In genomic region chr21:42311816-42312625, GRCh38 we compare ENCODE assay signal across 21 cellular contexts. TPM values are rescaled to one million over a fixed set of nuclear protein-coding genes. Genes with fewer than 3 reads are reported as not detected.
A peak's percentile ranks its signal among the peaks of the same experiment; 100 is the strongest.
DNase-seq lines count a peak whose midpoint lies in the region; ATAC-seq and TF ChIP-seq lines count a peak whose summit lies in the region.
"Had no signal": no experiment of that assay in that cellular context is flagged by ENCODE, and none has a peak within 500 bp of the region (broad histone marks: within the 10 kb centered on the region; RNA-seq: fewer than 3 reads in every experiment).

No MANE protein-coding gene starts in this region.

- no peak for TF ChIP-seq EP300 in transverse colon (IDR thresholded peaks at IDR 0.05; ENCODE audit: low read depth)

- TF ChIP-seq CTCF in VCaP (conservative IDR thresholded peaks at IDR 0.05) = no peak
- no peak for TF ChIP-seq CTCF in transverse colon (IDR thresholded peaks at IDR 0.05)

- ATAC-seq in Right ventricle myocardium inferior (peak; percentile 42), Right ventricle myocardium superior (ENCODE audit: poor library complexity) (no peak), HG02938 (IDR thresholded peaks at IDR 0.05; ENCODE audit: unreplicated experiment) (no peak)
- ATAC-seq: foreskin keratinocyte had no signal

- peak overlapping the region in 2 of 4 donors; percentile 28 to 36 for H3K4me3 ChIP-seq in transverse colon
- H3K4me3 ChIP-seq: SJSA1, thoracic aorta had no signal

- no peak for TF ChIP-seq POLR2A in transverse colon (IDR thresholded peaks at IDR 0.05)

- 74% methylated on average over 21 of the region's 21 CpGs; no CpG with 5 or more reads in 1 of the 2 donors for WGBS in transverse colon (ENCODE audit: low coverage in 1 of 2), 2 donors

- H3K9me3 ChIP-seq in transverse colon = no peaks in the 10 kb centered on the region
- H3K9me3 ChIP-seq: SJSA1, thoracic aorta had no signal

- in situ Hi-C loops in transverse colon (cut with MboI; ENCODE audit: low pct_ligation_motif_present in 1 of 4, low pct_unique_long_range_greater_than_20kb in 1 of 4, low sequenced_read_pairs in 3 of 4) = loop anchor here in 1 of 4 donors (25.0 kb wide), 1 partner anchor 250 kb away; no protein-coding TSS in a partner anchor

- H3K27ac ChIP-seq in VCaP (peak overlapping the region; percentile 86; the same call in 1 of the 2 replicates), transverse colon (peak overlapping the region; percentile 79 to 87 (median 84))
- H3K27ac ChIP-seq: foreskin keratinocyte, SJSA1, thoracic aorta had no signal

- no peaks in the 10 kb centered on the region for H3K36me3 ChIP-seq in transverse colon
- H3K36me3 ChIP-seq: SJSA1, thoracic aorta had no signal

- H3K4me1 ChIP-seq in transverse colon = peaks cover 18 to 67% (median 34%) of the 10 kb centered on the region in 4 donors
- H3K4me1 ChIP-seq: foreskin keratinocyte had no signal

- DNase-seq in Right ventricle myocardium inferior (ENCODE audit: missing footprints) = no peak
- no peak for DNase-seq in Right ventricle myocardium superior
- DNase-seq in islet precursor cell = peak; percentile 49
- no peak for DNase-seq in transverse colon
- no peak for DNase-seq in glomerular visceral epithelial cell (ENCODE audit: extremely low spot score)
- DNase-seq: activated naive CD4-positive, alpha-beta T cell treated with anti-CD3 and anti-CD28 coated beads, Interleukin-2, amount 50 U/mL, for 16 hours; aorta; CD8-positive, alpha-beta memory T cell; effector CD4-positive, alpha-beta T cell; erythroblast; foreskin keratinocyte; mammary epithelial cell; naive B cell had no signal

- H3K27me3 ChIP-seq in transverse colon = peaks cover 11% of the 10 kb centered on the region
- H3K27me3 ChIP-seq: SJSA1 had no signal

- intact Hi-C loops in Right ventricle myocardium inferior (cut with DNase I) = no loop called here
- intact Hi-C loops in Right ventricle myocardium superior (cut with DNase I) = no loop called here
- intact Hi-C loops in transverse colon (cut with DNase I; ENCODE audit: low total_unique reads) = no loop called here

RNA-seq across cellular contexts. Expression of gene TFF3, which starts 3.2 kb away (rescaled TPM):
- 3.4 TPM for total RNA-seq in Right ventricle myocardium inferior
- 1.00 TPM for total RNA-seq in Right ventricle myocardium superior
- 1,000 to 10,000 TPM in 1 of 4 donors, 100 to 1,000 TPM in 3; 164 to 2,581 (median 367) TPM for total RNA-seq in transverse colon
- total RNA-seq: CD8-positive, alpha-beta memory T cell; foreskin keratinocyte; H4; LHCN-M2; mammary epithelial cell; SJSA1; T-helper 1 cell treated with Interleukin-12 subunit alpha and Interleukin-12 subunit beta and Interleukin-4 antibody, amounts not matched to agents 30 ng/mL and 1 ng/mL, for 36 hours had no signal

RNA-seq across cellular contexts. Expression of gene TFF2, which starts 38.8 kb away (rescaled TPM):
- not detected for total RNA-seq in Right ventricle myocardium inferior
- total RNA-seq in Right ventricle myocardium superior = not detected
- under 1 TPM in 1 of 4 donors, not detected in 3; 0.68 TPM for total RNA-seq in transverse colon
- total RNA-seq: aorta; CD8-positive, alpha-beta memory T cell; foreskin keratinocyte; H4; kidney; LHCN-M2; mammary epithelial cell; SJSA1; T-helper 1 cell treated with Interleukin-12 subunit alpha and Interleukin-12 subunit beta and Interleukin-4 antibody, amounts not matched to agents 30 ng/mL and 1 ng/mL, for 36 hours had no signal

RNA-seq across cellular contexts. Expression of gene TFF1, which starts 54.3 kb away (rescaled TPM):
- total RNA-seq in Right ventricle myocardium inferior (not detected), Right ventricle myocardium superior (not detected), transverse colon (10 to 100 TPM in 2 of 4 donors, 1 to 10 TPM in 1, not detected in 1; 8.6 to 45.3 (median 25.8) TPM)
- total RNA-seq: aorta; CD8-positive, alpha-beta memory T cell; foreskin keratinocyte; H4; kidney; LHCN-M2; mammary epithelial cell; SJSA1; T-helper 1 cell treated with Interleukin-12 subunit alpha and Interleukin-12 subunit beta and Interleukin-4 antibody, amounts not matched to agents 30 ng/mL and 1 ng/mL, for 36 hours had no signal

Comparison
In these comparisons a context has a peak if more than half of its experiments do, and no peak if none do; other contexts are left out.
1. RNA of gene TFF3, which starts 3.2 kb away (total RNA-seq): 164 to 2,581 TPM in transverse colon; 3.4 TPM in Right ventricle myocardium inferior (single experiment) and 1.00 TPM in Right ventricle myocardium superior (single experiment); every median in the first group is over 10 times any median in the second.